Comparison of ENCODE assay signal across 1 cellular context in the genomic region with DNA sequence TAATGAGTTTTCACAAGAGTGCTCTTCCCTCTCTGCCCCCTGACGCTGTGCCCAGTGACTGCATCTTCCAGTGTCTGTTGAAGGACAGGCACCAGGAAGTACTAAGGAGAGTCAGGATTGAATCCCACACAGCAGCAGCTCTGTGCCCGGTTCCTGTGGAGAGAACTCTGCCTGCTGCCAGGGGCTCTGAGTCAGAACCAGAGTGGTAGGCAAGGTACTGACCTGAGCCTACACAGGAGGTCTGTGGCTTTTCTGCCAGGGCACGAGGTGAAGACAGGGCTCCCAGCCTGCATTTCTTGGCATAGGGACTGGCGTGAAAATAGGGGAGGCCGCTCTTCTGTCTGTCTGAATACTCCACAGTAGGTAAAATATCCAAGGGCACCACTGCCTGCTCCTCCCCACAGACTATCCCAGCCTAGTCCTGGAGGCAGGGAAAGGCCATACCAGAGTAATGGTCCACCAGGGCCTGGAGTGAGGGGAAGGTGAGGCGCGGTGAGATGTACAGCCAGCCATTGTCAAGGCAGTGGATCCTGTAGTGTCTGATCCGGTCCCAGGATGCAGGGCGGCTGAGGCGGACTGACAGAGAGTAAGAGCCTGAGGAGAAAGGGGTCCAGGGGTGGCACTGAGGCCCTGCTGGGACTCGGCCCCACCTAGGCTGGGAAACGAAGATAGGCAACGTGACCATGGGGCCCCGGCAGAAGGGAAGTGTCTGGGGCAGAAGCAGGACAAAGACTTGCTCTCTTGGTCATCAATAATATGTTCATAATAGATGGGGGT.
A peak's percentile ranks its signal among the peaks of the same experiment; 100 is the strongest.
TF ChIP-seq lines count a peak whose summit lies in the region.

No MANE protein-coding gene starts in this region.

TF ChIP-seq in A549, 52 proteins besides CTCF, POLR2A, EP300 and RAD21:
- TF ChIP-seq MAFK (IDR thresholded peaks at IDR 0.05; ENCODE audit: partially characterized antibody) (no peak), MYC (IDR thresholded peaks at IDR 0.05; ENCODE audit: borderline replicate concordance, low read length) (no peak), ZSCAN20 (CRISPR knock-in tag; IDR thresholded peaks at IDR 0.05) (no peak), ESRRA (IDR thresholded peaks at IDR 0.05; ENCODE audit: borderline replicate concordance, low read length) (no peak), KDM5A (IDR thresholded peaks at IDR 0.05) (no peak), POLR2AphosphoS2 (conservative IDR thresholded peaks at IDR 0.05; ENCODE audit: low read length) (peak; percentile 60; the same call in 1 of the 2 replicates)
